Comparison of ENCODE assay signal across 18 cellular contexts in genomic region chr15:25847066-25847465, GRCh38. TPM values are rescaled to one million over a fixed set of nuclear protein-coding genes. Genes with fewer than 3 reads are reported as not detected.
A peak's percentile ranks its signal among the peaks of the same experiment; 100 is the strongest.
DNase-seq lines count a peak whose midpoint lies in the region; ATAC-seq and TF ChIP-seq lines count a peak whose summit lies in the region.
"Had no signal": no experiment of that assay in that cellular context is flagged by ENCODE, and none has a peak within 500 bp of the region (broad histone marks: within the 10 kb centered on the region; RNA-seq: fewer than 3 reads in every experiment).

No MANE protein-coding gene starts in this region.

- DNase-seq in activated naive CD4-positive, alpha-beta T cell (lab: John Stamatoyannopoulos, UW), result no peak
- peak in 2 of 34 experiments; percentile 21 to 32 for DNase-seq in T-cell
- DNase-seq in chondrocyte (ENCODE audit: low spot score), result no peak
- DNase-seq in thoracic aorta (ENCODE audit: low spot score), result no peak
- DNase-seq in kidney tubule cell (ENCODE audit: low spot score), result no peak
- DNase-seq in heart right ventricle, result no peak
- DNase-seq: head of caudate nucleus, Kasumi-1, kidney, midbrain, NCI-H187 treated with DMSO at 0.1 percent for 48 hours, NCI-H526, pancreas had no signal

- H3K36me3 Mint-ChIP-seq in activated naive CD4-positive, alpha-beta T cell treated with anti-CD3 and anti-CD28 coated beads, Interleukin-2, amount 50 U/mL, for 24 hours, result peaks cover 12% of the 10 kb centered on the region
- H3K36me3 Mint-ChIP-seq in T-cell (peaks cover 5% of the 10 kb centered on the region), chondrocyte (ENCODE audit: low read depth) (peaks cover 8% of the 10 kb centered on the region)

- H3K27ac Mint-ChIP-seq in activated naive CD4-positive, alpha-beta T cell treated with anti-CD3 and anti-CD28 coated beads, Interleukin-2, amount 50 U/mL, for 24 hours, result peak overlapping the region; percentile 99
- H3K27ac Mint-ChIP-seq in T-cell (peak overlapping the region; percentile 91 to 98), chondrocyte (ENCODE audit: unreplicated experiment) (peak overlapping the region; percentile 92)

- H3K27ac ChIP-seq in thoracic aorta, result peak overlapping the region; percentile 3 to 41
- H3K27ac ChIP-seq in heart right ventricle, result no peak overlapping the region
- H3K27ac ChIP-seq: HL-60, pancreas had no signal

- H3K27me3 Mint-ChIP-seq in activated naive CD4-positive, alpha-beta T cell treated with anti-CD3 and anti-CD28 coated beads, Interleukin-2, amount 50 U/mL, for 24 hours, result no peaks in the 10 kb centered on the region
- no peaks in the 10 kb centered on the region for H3K27me3 Mint-ChIP-seq in T-cell
- no peaks in the 10 kb centered on the region for H3K27me3 Mint-ChIP-seq in chondrocyte (ENCODE audit: low read depth)

- POLR2A ChIA-PET in T-cell (lab: Charles Lee), result interaction anchor here (0.5 to 0.9 kb wide), 2 partner anchors 12 to 87 kb away, joined by 6 to 10 read pairs; no protein-coding TSS in a partner anchor

- H3K4me1 Mint-ChIP-seq in activated naive CD4-positive, alpha-beta T cell treated with anti-CD3 and anti-CD28 coated beads, Interleukin-2, amount 50 U/mL, for 24 hours, result peaks cover 91% of the 10 kb centered on the region
- H3K4me1 Mint-ChIP-seq in T-cell, result peaks cover 86 to 89% (median 89%) of the 10 kb centered on the region in 3 donors
- H3K4me1 Mint-ChIP-seq in chondrocyte (ENCODE audit: low read depth), result peaks cover 96% of the 10 kb centered on the region

- ATAC-seq in T-cell (replicated peaks in 1 of 4) (peak in 1 of 4 experiments; percentile 14), thoracic aorta (ENCODE audit: insufficient number of reproducible peaks, low FRiP score, low read depth) (no peak), GM19397 (IDR thresholded peaks at IDR 0.05; ENCODE audit: unreplicated experiment) (no peak), heart right ventricle (no peak)
- ATAC-seq: pancreas had no signal

- H3K4me3 ChIP-seq in thoracic aorta, result no peak overlapping the region
- no peak overlapping the region for H3K4me3 ChIP-seq in heart right ventricle
- H3K4me3 ChIP-seq: pancreas, Peyer's patch, smooth muscle cell had no signal

- intact Hi-C loops in heart right ventricle (cut with DNase I), result loop anchor here in 1 of 10 donors (5.0 kb wide), 1 partner anchor 110 kb away; no protein-coding TSS in a partner anchor

- H3K36me3 ChIP-seq in thoracic aorta (no peaks in the 10 kb centered on the region), heart right ventricle (no peaks in the 10 kb centered on the region)
- H3K36me3 ChIP-seq: pancreas, Peyer's patch had no signal

- CTCF ChIA-PET in T-cell (lab: Charles Lee), result interaction anchor here (0.6 to 1.3 kb wide), 7 partner anchors 9 to 91 kb away, joined by 3 to 11 read pairs (median 4); no protein-coding TSS in a partner anchor

- H3K4me3 Mint-ChIP-seq in activated naive CD4-positive, alpha-beta T cell treated with anti-CD3 and anti-CD28 coated beads, Interleukin-2, amount 50 U/mL, for 24 hours, result peak overlapping the region; percentile 76
- H3K4me3 Mint-ChIP-seq in T-cell (peak overlapping the region; percentile 28 to 71 (median 29)), chondrocyte (ENCODE audit: unreplicated experiment) (peak overlapping the region; percentile 10)

- H3K27me3 ChIP-seq in thoracic aorta (replicated peaks; ENCODE audit: insufficient read depth), result no peaks in the 10 kb centered on the region
- H3K27me3 ChIP-seq in heart right ventricle, result peaks cover 0 to 6% (median 0%) of the 10 kb centered on the region in 7 donors
- H3K27me3 ChIP-seq: pancreas, Peyer's patch had no signal

- no peaks in the 10 kb centered on the region for H3K9me3 Mint-ChIP-seq in activated naive CD4-positive, alpha-beta T cell treated with anti-CD3 and anti-CD28 coated beads, Interleukin-2, amount 50 U/mL, for 24 hours
- H3K9me3 Mint-ChIP-seq in T-cell, result no peaks in the 10 kb centered on the region
- no peaks in the 10 kb centered on the region for H3K9me3 Mint-ChIP-seq in chondrocyte (ENCODE audit: low read depth)

- H3K9me3 ChIP-seq in thoracic aorta (no peaks in the 10 kb centered on the region), heart right ventricle (no peaks in the 10 kb centered on the region)
- H3K9me3 ChIP-seq: pancreas, Peyer's patch had no signal

- H3K4me1 ChIP-seq in thoracic aorta (ENCODE audit: control insufficient read depth in 1 of 2, low read depth in 2 of 2) (peaks cover 38 to 84% of the 10 kb centered on the region in 2 donors), heart right ventricle (peaks cover 0 to 37% (median 11%) of the 10 kb centered on the region in 9 donors)
- H3K4me1 ChIP-seq: pancreas had no signal

- TF ChIP-seq CTCF in chondrocyte (IDR thresholded peaks at IDR 0.05), result no peak
- no peak for TF ChIP-seq CTCF in thoracic aorta (IDR thresholded peaks at IDR 0.05)
- no peak for TF ChIP-seq CTCF in heart right ventricle (IDR thresholded peaks at IDR 0.05)

- WGBS in heart right ventricle, 2 donors, result 48 to 56% methylated on average over 3 of the region's 3 CpGs

RNA-seq across cellular contexts. Expression of gene ATP10A, which starts 16.1 kb away (rescaled TPM):
- total RNA-seq in T-cell (10 to 100 TPM; 37.3 to 65.5 (median 53.4) TPM), chondrocyte (160 to 190 TPM (median 163 TPM) in 3 replicates), thoracic aorta (10 to 100 TPM; 59.4 to 89.8 TPM), heart right ventricle (1 to 10 TPM in 2 of 10 donors, under 1 TPM in 8; 0.45 to 1.9 (median 0.86) TPM)
- 1 to 10 TPM in 1 of 2 donors, under 1 TPM in 1; 0.88 to 2.2 TPM for polyA plus RNA-seq in heart right ventricle

Comparison
In these comparisons a context has a peak if more than half of its experiments do, and no peak if none do; other contexts are left out.
1. H3K4me3 Mint-ChIP-seq: peak in every context shown above with its lines; median percentile 76 in activated naive CD4-positive, alpha-beta T cell treated with anti-CD3 and anti-CD28 coated beads, Interleukin-2, amount 50 U/mL, for 24 hours; 29 in T-cell; 10 in chondrocyte.
2. H3K27ac ChIP-seq: peak in thoracic aorta (2 of 2); none in heart right ventricle (0 of 10).
3. RNA of gene ATP10A, which starts 16.1 kb away (total RNA-seq): 160 to 190 TPM in chondrocyte, 59.4 to 89.8 TPM in thoracic aorta and 37.3 to 65.5 TPM in T-cell; 0.45 to 1.9 TPM in heart right ventricle; every median in the first group is over 10 times any median in the second.
4. Peak in every context shown above with its lines, with median percentiles within 50 percentile points of each other: H3K27ac Mint-ChIP-seq.